ENCODE assay signal across 9 cellular contexts in the genomic region with DNA sequence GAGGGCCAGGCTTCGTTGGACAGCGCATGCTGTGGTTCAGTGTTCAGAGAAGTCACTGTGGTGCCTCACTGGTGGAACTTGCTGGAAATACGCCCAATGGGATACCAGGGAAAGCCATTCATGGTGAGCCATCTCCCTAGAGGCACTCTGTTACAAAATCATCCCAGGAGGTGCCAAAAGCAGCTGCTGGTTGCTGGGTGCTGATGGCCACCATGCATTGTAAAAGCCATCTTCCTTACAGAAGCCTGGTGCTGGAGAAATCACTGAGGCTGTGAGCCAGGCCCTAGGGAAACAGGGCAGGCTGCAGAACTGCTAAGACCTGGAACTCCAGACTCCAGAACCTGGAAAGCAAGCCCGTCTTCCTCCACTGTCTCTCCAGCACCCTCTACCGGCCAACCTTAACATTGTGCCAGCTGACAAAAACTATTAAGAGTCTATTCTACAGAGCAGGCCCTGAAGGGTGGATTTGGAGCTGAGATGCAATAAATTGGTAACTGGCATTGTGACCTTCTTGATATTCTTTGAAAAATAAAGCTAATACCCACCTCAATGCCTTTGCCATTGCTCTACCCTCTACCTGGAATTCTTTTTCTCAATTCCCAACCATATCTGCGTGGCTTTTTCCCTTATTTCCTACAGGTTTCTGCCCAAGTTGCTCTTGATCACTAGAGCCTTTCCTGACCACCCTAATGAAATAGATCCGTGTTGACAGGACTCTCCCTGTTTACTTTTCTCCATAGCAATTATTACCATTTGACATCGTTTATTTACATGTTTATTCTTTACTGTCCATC. TPM values are rescaled to one million over a fixed set of nuclear protein-coding genes. Genes with fewer than 3 reads are reported as not detected.
DNase-seq lines count a peak whose midpoint lies in the region; ATAC-seq and TF ChIP-seq lines count a peak whose summit lies in the region.
"Had no signal": no experiment of that assay in that cellular context is flagged by ENCODE, and none has a peak within 500 bp of the region (broad histone marks: within the 10 kb centered on the region; RNA-seq: fewer than 3 reads in every experiment).

No MANE protein-coding gene starts in this region.

- H3K9me2 ChIP-seq in OCI-LY1 (ENCODE audit: low read depth, low read length): no peaks in the 10 kb centered on the region

- ATAC-seq in naive thymus-derived CD4-positive, alpha-beta T cell: peak; percentile 78
- ATAC-seq in GM19467 (IDR thresholded peaks at IDR 0.05; ENCODE audit: unreplicated experiment): no peak

- H3F3A ChIP-seq in OCI-LY1 (ENCODE audit: insufficient read depth, low read length): peaks cover 5% of the 10 kb centered on the region; the same call in 1 of the 2 replicates

- H3K27me3 ChIP-seq in OCI-LY1 (ENCODE audit: insufficient read depth, low read length) (no peaks in the 10 kb centered on the region), esophagus muscularis mucosa (no peaks in the 10 kb centered on the region)
- H3K27me3 ChIP-seq in naive thymus-derived CD4-positive, alpha-beta T cell (ENCODE audit: control insufficient read depth in 2 of 2, insufficient read depth in 2 of 2, low read length in 2 of 2): no peaks in the 10 kb centered on the region

- TF ChIP-seq CTCF in OCI-LY1 (IDR thresholded peaks at IDR 0.05; ENCODE audit: low read length) (peak; percentile 78), esophagus muscularis mucosa (IDR thresholded peaks at IDR 0.05) (peak; percentile 56 to 90 (median 73))

- H3K4me1 ChIP-seq in OCI-LY1 (ENCODE audit: insufficient read depth, low read length, severe bottlenecking) (no peaks in the 10 kb centered on the region), esophagus muscularis mucosa (peaks cover 0 to 7% (median 0%) of the 10 kb centered on the region in 4 donors)
- H3K4me1 ChIP-seq in naive thymus-derived CD4-positive, alpha-beta T cell (ENCODE audit: control insufficient read depth in 2 of 2, insufficient read depth in 2 of 2, low read length in 2 of 2): peaks cover 0 to 6% of the 10 kb centered on the region in 2 donors

- H3K9me3 ChIP-seq in OCI-LY1 (ENCODE audit: low read length) (no peaks in the 10 kb centered on the region), esophagus muscularis mucosa (no peaks in the 10 kb centered on the region)
- H3K9me3 ChIP-seq in naive thymus-derived CD4-positive, alpha-beta T cell (ENCODE audit: control insufficient read depth in 2 of 3, low read length in 3 of 3): no peaks in the 10 kb centered on the region

- POLR2A ChIA-PET in naive thymus-derived CD4-positive, alpha-beta T cell (lab: Charles Lee): interaction anchor here (0.7 kb wide), 1 partner anchor 222 kb away, joined by 3 read pairs; no protein-coding TSS in a partner anchor

- peaks cover 0 to 13% (median 4%) of the 10 kb centered on the region in 7 donors for H3K4me1 Mint-ChIP-seq in naive thymus-derived CD4-positive, alpha-beta T cell

- no peak overlapping the region for H3K4me2 ChIP-seq in OCI-LY1 (ENCODE audit: low read length)

- H3K36me3 ChIP-seq in OCI-LY1 (ENCODE audit: insufficient read depth, low read length): no peaks in the 10 kb centered on the region
- H3K36me3 ChIP-seq in esophagus muscularis mucosa: no peaks in the 10 kb centered on the region
- no peaks in the 10 kb centered on the region for H3K36me3 ChIP-seq in naive thymus-derived CD4-positive, alpha-beta T cell (ENCODE audit: control insufficient read depth in 2 of 3, insufficient read depth in 3 of 3, low read length in 3 of 3)

- H3K27ac ChIP-seq in OCI-LY1 (ENCODE audit: low read depth, low read length, poor library complexity, severe bottlenecking) (no peak overlapping the region), esophagus muscularis mucosa (replicated peaks in 1 of 4) (no peak overlapping the region), substantia nigra (ENCODE audit: low read depth, low read length, poor library complexity, severe bottlenecking) (no peak overlapping the region)
- no peak overlapping the region for H3K27ac ChIP-seq in naive thymus-derived CD4-positive, alpha-beta T cell (ENCODE audit: low read depth, low read length)

- no peak overlapping the region for H2AFZ ChIP-seq in OCI-LY1 (ENCODE audit: low read length)

- H3K4me3 Mint-ChIP-seq in naive thymus-derived CD4-positive, alpha-beta T cell: no peak overlapping the region
- H3K4me3 Mint-ChIP-seq: T-helper 1 cell treated with Interleukin-12 subunit alpha and Interleukin-12 subunit beta and Interleukin-4 antibody, amounts not matched to agents 30 μg/mL and 1 μg/mL, for 36 hours had no signal

- TF ChIP-seq POLR2A in esophagus muscularis mucosa (IDR thresholded peaks at IDR 0.05; ENCODE audit: low read depth): no peak

- WGBS in esophagus muscularis mucosa: 66% methylated on average over 7 of the region's 8 CpGs

- intact Hi-C loops in esophagus muscularis mucosa (cut with DNase I): loop anchor here (5.0 to 10.0 kb wide), 2 partner anchors 245 to 667 kb away; no protein-coding TSS in a partner anchor
- intact Hi-C loops in naive thymus-derived CD4-positive, alpha-beta T cell (cut with micrococcal nuclease): loop anchor here (1.0 to 5.0 kb wide), 5 partner anchors 65 to 687 kb away; no protein-coding TSS in a partner anchor

- H3K27me3 Mint-ChIP-seq in naive thymus-derived CD4-positive, alpha-beta T cell: peaks cover 0 to 4% (median 0%) of the 10 kb centered on the region in 5 donors

- no peak for TF ChIP-seq EP300 in esophagus muscularis mucosa (IDR thresholded peaks at IDR 0.05)

- H3K9me3 Mint-ChIP-seq in naive thymus-derived CD4-positive, alpha-beta T cell: peaks cover 0 to 3% (median 0%) of the 10 kb centered on the region in 11 donors
- H3K9me3 Mint-ChIP-seq: T-helper 1 cell treated with Interleukin-12 subunit alpha and Interleukin-12 subunit beta and Interleukin-4 antibody, amounts not matched to agents 30 μg/mL and 1 μg/mL, for 36 hours had no signal

- H3K27ac Mint-ChIP-seq in naive thymus-derived CD4-positive, alpha-beta T cell: no peak overlapping the region
- H3K27ac Mint-ChIP-seq: T-helper 1 cell treated with Interleukin-12 subunit alpha and Interleukin-12 subunit beta and Interleukin-4 antibody, amounts not matched to agents 30 μg/mL and 1 μg/mL, for 36 hours had no signal

- H4K20me1 ChIP-seq in OCI-LY1 (ENCODE audit: insufficient read depth, low read length): no peaks in the 10 kb centered on the region

- DNase-seq in COR-L47 (lab: John Stamatoyannopoulos, UW): peak; percentile 59
- DNase-seq in HuH-7 (ENCODE audit: low spot score): peak; percentile 69
- DNase-seq in activated T-cell treated with anti-CD3 and anti-CD28 coated beads for 1 hour (ENCODE audit: low read depth): peak; percentile 59
- peak; percentile 92 for DNase-seq in esophagus muscularis mucosa (ENCODE audit: extremely low spot score)
- peak; percentile 12 to 68 (median 39) for DNase-seq in naive thymus-derived CD4-positive, alpha-beta T cell
- peak in 42 of 49 donors; percentile 2 to 80 (median 44) for DNase-seq in substantia nigra (lab: John Stamatoyannopoulos, UW)

- no peak overlapping the region for H3K9ac ChIP-seq in OCI-LY1 (ENCODE audit: low read length)

- CTCF ChIA-PET in naive thymus-derived CD4-positive, alpha-beta T cell (lab: Charles Lee): interaction anchor here (0.8 to 1.2 kb wide), 3 partner anchors 11 to 82 kb away, joined by 3 to 4 read pairs (median 3); no protein-coding TSS in a partner anchor

- H3K4me3 ChIP-seq in OCI-LY1 (ENCODE audit: low read depth, low read length, poor library complexity, severe bottlenecking) (no peak overlapping the region), esophagus muscularis mucosa (no peak overlapping the region)
- no peak overlapping the region for H3K4me3 ChIP-seq in naive thymus-derived CD4-positive, alpha-beta T cell (ENCODE audit: low read length)

- peaks cover 0 to 4% (median 0%) of the 10 kb centered on the region in 5 donors for H3K36me3 Mint-ChIP-seq in naive thymus-derived CD4-positive, alpha-beta T cell

- no peaks in the 10 kb centered on the region for H3K79me2 ChIP-seq in OCI-LY1 (ENCODE audit: insufficient read depth, low read length)

RNA-seq across cellular contexts. Expression of gene SNRPB, which starts 18.5 kb away (rescaled TPM):
- total RNA-seq in esophagus muscularis mucosa: 100 to 1,000 TPM; 127 to 258 (median 216) TPM
- total RNA-seq in naive thymus-derived CD4-positive, alpha-beta T cell: 100 to 1,000 TPM in 3 of 5 experiments, 10 to 100 TPM in 2; 83.5 to 323 (median 118) TPM
- polyA plus RNA-seq in naive thymus-derived CD4-positive, alpha-beta T cell: 100 to 1,000 TPM; 230 to 231 TPM

RNA-seq across cellular contexts. Expression of gene ZNF343, which starts 56.6 kb away (rescaled TPM):
- total RNA-seq in esophagus muscularis mucosa: 10 to 100 TPM in 3 of 4 donors, 1 to 10 TPM in 1; 9.9 to 19.5 (median 16.1) TPM
- 10 to 100 TPM in 4 of 5 experiments, 1 to 10 TPM in 1; 7.5 to 14.4 (median 11.8) TPM for total RNA-seq in naive thymus-derived CD4-positive, alpha-beta T cell
- polyA plus RNA-seq in naive thymus-derived CD4-positive, alpha-beta T cell: 1 to 10 TPM; 3.7 to 8.8 TPM

Comparison
In these comparisons a context has a peak if more than half of its experiments do, and no peak if none do; other contexts are left out.
1. DNase-seq: peak in every context shown above with its lines; median percentile 92 in esophagus muscularis mucosa; 69 in HuH-7; 59 in COR-L47; 59 in activated T-cell treated with anti-CD3 and anti-CD28 coated beads for 1 hour; 44 in substantia nigra; 39 in naive thymus-derived CD4-positive, alpha-beta T cell.